14 cellular contexts compared by ENCODE assay signal in the genomic region with DNA sequence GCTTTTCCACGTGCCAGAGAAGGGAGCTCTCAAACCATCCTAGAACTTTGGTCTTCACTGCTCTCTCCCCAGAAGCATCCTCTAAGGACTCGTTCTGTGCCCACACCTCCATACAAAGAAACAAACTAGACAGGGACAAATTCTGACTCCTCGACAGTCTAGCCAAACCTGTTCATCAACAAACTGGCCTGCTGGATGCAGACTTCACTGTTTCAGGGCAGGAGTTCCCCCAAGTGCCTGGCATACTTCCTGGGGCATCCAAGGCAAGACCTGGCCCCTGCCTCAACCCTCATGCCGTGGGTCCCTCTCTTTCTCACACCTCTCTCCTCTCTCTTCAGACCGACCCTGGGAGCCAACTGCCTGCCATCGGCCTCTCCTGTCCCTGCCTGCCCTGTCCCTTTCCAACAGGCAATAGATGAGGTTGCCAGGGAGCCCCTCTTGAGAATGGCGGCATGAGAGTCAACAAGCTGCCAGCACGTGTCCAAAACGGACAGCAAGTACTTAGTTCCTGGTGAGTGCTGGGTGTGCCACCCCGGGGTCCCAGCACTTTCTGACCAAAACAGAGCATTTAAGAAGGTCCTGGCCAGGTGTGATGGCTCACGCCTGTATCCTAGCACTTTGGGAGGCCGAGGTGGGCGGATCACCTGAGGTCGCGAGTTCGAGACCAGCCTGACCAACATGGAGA.
DNase-seq lines count a peak whose midpoint lies in the region; ATAC-seq and TF ChIP-seq lines count a peak whose summit lies in the region.
"Had no signal": no experiment of that assay in that cellular context is flagged by ENCODE, and none has a peak within 500 bp of the region (broad histone marks: within the 10 kb centered on the region; RNA-seq: fewer than 3 reads in every experiment).

No MANE protein-coding gene starts in this region.

- H3K27ac Mint-ChIP-seq in Caco-2 (ENCODE audit: unreplicated experiment) = peak overlapping the region; percentile 59
- H3K27ac Mint-ChIP-seq in H9 = peak overlapping the region in 1 of 3 experiments; percentile 11; a peak in 1 of 7 replicates
- peak overlapping the region in 3 of 5 experiments; percentile 5 to 59 (median 29) for H3K27ac Mint-ChIP-seq in brain
- peak overlapping the region; percentile 19 for H3K27ac Mint-ChIP-seq in neural progenitor cell
- H3K27ac Mint-ChIP-seq: HFFc6 had no signal

- H3K14ac ChIP-seq in H9 (ENCODE audit: insufficient read depth, low read length) = no peak overlapping the region

- H3K27me3 Mint-ChIP-seq in Caco-2 (ENCODE audit: insufficient read depth, unreplicated experiment) (no peaks in the 10 kb centered on the region), H9 (ENCODE audit: low read depth) (peaks cover 41% of the 10 kb centered on the region), brain (no peaks in the 10 kb centered on the region), neural progenitor cell (ENCODE audit: insufficient read depth, low read depth) (peaks cover 8% of the 10 kb centered on the region)

- no peak overlapping the region for H2BK120ac ChIP-seq in H9 (ENCODE audit: low read depth, low read length, poor library complexity, severe bottlenecking)

- H3K79me1 ChIP-seq in H9 (ENCODE audit: insufficient read depth, low read depth, low read length, poor library complexity, severe bottlenecking) = no peaks in the 10 kb centered on the region

- DNase-seq in Caco-2 = peak in 1 of 2 experiments; percentile 39
- DNase-seq in H9 = peak; percentile 15
- no peak for DNase-seq in neural progenitor cell (ENCODE audit: low spot score)
- no peak for DNase-seq in activated T-cell treated with anti-CD3 and anti-CD28 coated beads, Interleukin-2, amount 50 U/mL, for 1 hour
- no peak for DNase-seq in anterior cingulate cortex (lab: John Stamatoyannopoulos, UW)
- no peak for DNase-seq in NCI-H446 treated with DMSO at 0.1 percent for 48 hours (lab: John Stamatoyannopoulos, UW)
- DNase-seq: activated CD8-positive, alpha-beta memory T cell treated with anti-CD3 and anti-CD28 coated beads for 24 hours; erythroblast; HFFc6; left ventricle myocardium superior; NCI-H524 treated with DMSO at 0.1 percent for 48 hours had no signal

- no peak overlapping the region for H2AK5ac ChIP-seq in H9 (ENCODE audit: insufficient read length, low read length)

- H3F3A ChIP-seq in neural progenitor cell (ENCODE audit: low read depth) = peaks cover 44% of the 10 kb centered on the region

- no peak overlapping the region for H3T11ph ChIP-seq in H9 (ENCODE audit: low read length)

- H3K79me2 ChIP-seq in H9 (ENCODE audit: insufficient read depth, low read length) (no peaks in the 10 kb centered on the region), neural progenitor cell (ENCODE audit: low read depth) (no peaks in the 10 kb centered on the region)

- no peaks in the 10 kb centered on the region for H3K36me3 ChIP-seq in Caco-2 (ENCODE audit: control insufficient read depth, insufficient read depth, low read length)
- no peaks in the 10 kb centered on the region for H3K36me3 ChIP-seq in neural progenitor cell
- H3K36me3 ChIP-seq: cardiac muscle cell had no signal

- CTCF ChIA-PET in Caco-2 (lab: Charles Lee) = no interaction called here

- no peak overlapping the region for H3K9ac ChIP-seq in H9 (ENCODE audit: extremely low read depth, insufficient read length, low read length)
- H3K9ac ChIP-seq in neural progenitor cell = no peak overlapping the region

- no CpG with 5 or more reads among the region's 16 CpGs for WGBS in H9 (ENCODE audit: extremely low coverage, insufficient read length, low lambda C conversion rate)

- H3K4me2 ChIP-seq in H9 (ENCODE audit: insufficient read depth, insufficient read length, low read length) = no peak overlapping the region
- no peak overlapping the region for H3K4me2 ChIP-seq in neural progenitor cell

- H3K4me1 Mint-ChIP-seq in Caco-2 (ENCODE audit: low read depth, unreplicated experiment) = peaks cover 38% of the 10 kb centered on the region
- H3K4me1 Mint-ChIP-seq in H9 = peaks cover 50 to 53% of the 10 kb centered on the region in 2 experiments
- H3K4me1 Mint-ChIP-seq in brain = peaks cover 35% of the 10 kb centered on the region
- H3K4me1 Mint-ChIP-seq in neural progenitor cell = peaks cover 27% of the 10 kb centered on the region

- H3K27ac ChIP-seq in H9 (ENCODE audit: insufficient read length, low read depth, low read length) (no peak overlapping the region), neural progenitor cell (no peak overlapping the region)
- H3K27ac ChIP-seq: cardiac muscle cell had no signal

- H3K4ac ChIP-seq in H9 (ENCODE audit: low read depth, low read length) = no peak overlapping the region

- H4K20me1 ChIP-seq in H9 (ENCODE audit: control insufficient read depth, insufficient read depth, insufficient read length) (no peaks in the 10 kb centered on the region), neural progenitor cell (ENCODE audit: low read depth) (no peaks in the 10 kb centered on the region)

- no peak overlapping the region for H4K5ac ChIP-seq in H9 (ENCODE audit: insufficient read length, low read depth, low read length)

- H3K4me3 ChIP-seq in Caco-2 (ENCODE audit: low read depth, low read length) (no peak overlapping the region), neural progenitor cell (no peak overlapping the region)
- H3K4me3 ChIP-seq: cardiac muscle cell had no signal

- POLR2A ChIA-PET in Caco-2 (lab: Charles Lee) = no interaction called here

- H3K4me1 ChIP-seq in Caco-2 (peaks cover 49% of the 10 kb centered on the region), H9 (ENCODE audit: insufficient read depth, low read length) (peaks cover 7% of the 10 kb centered on the region; the same call in 1 of the 2 replicates), neural progenitor cell (peaks cover 36% of the 10 kb centered on the region)

- H3K23ac ChIP-seq in H9 (ENCODE audit: insufficient read length, low read depth, low read length) = no peak overlapping the region

- H3K9me3 Mint-ChIP-seq in Caco-2 (ENCODE audit: unreplicated experiment) (peaks cover 17% of the 10 kb centered on the region), H9 (peaks cover 7 to 10% of the 10 kb centered on the region in 2 experiments), brain (peaks cover 3 to 14% (median 6%) of the 10 kb centered on the region in 5 experiments), neural progenitor cell (peaks cover 10% of the 10 kb centered on the region)
- H3K9me3 Mint-ChIP-seq: HFFc6 had no signal

- ATAC-seq in HG03432 (IDR thresholded peaks at IDR 0.05; ENCODE audit: unreplicated experiment) = no peak
- ATAC-seq: left ventricle myocardium superior had no signal

- no peak overlapping the region for H2BK5ac ChIP-seq in H9 (ENCODE audit: insufficient read length, low read length)

- H3K9me3 ChIP-seq in Caco-2 (peaks cover 3% of the 10 kb centered on the region), H9 (ENCODE audit: control insufficient read depth, low read depth, low read length) (no peaks in the 10 kb centered on the region), neural progenitor cell (ENCODE audit: low read depth) (no peaks in the 10 kb centered on the region)

- H2BK12ac ChIP-seq in H9 (ENCODE audit: insufficient read length, low read depth, low read length) = no peak overlapping the region

- no peak overlapping the region for H2AFZ ChIP-seq in H9 (ENCODE audit: low read length)
- H2AFZ ChIP-seq in neural progenitor cell (replicated peaks) = no peak overlapping the region

- intact Hi-C loops in Caco-2 (cut with micrococcal nuclease; ENCODE audit: unreplicated experiment) = no loop called here

- no peak overlapping the region for H4K8ac ChIP-seq in H9 (replicated peaks; ENCODE audit: insufficient read length, low read depth, low read length)

- H3K23me2 ChIP-seq in H9 (ENCODE audit: insufficient read length, low read depth, low read length, poor library complexity, severe bottlenecking) = no peaks in the 10 kb centered on the region

- BruUV-seq in Caco-2 (replicated peaks; lab: Mats Ljungman, UMichigan) = no TSS peak

- H2BK20ac ChIP-seq in H9 (ENCODE audit: low read depth, low read length, poor library complexity, severe bottlenecking) = no peak overlapping the region

- no peak overlapping the region for H3K18ac ChIP-seq in H9 (ENCODE audit: insufficient read length, low read depth, low read length)

- H4K91ac ChIP-seq in H9 (ENCODE audit: insufficient read length, low read depth, low read length) = no peak overlapping the region

- H3K4me3 Mint-ChIP-seq in Caco-2 (ENCODE audit: unreplicated experiment) (peak overlapping the region; percentile 75), H9 (no peak overlapping the region; a peak in 2 of 5 replicates), brain (peak overlapping the region in 1 of 5 experiments; percentile 69), neural progenitor cell (peak overlapping the region; percentile 12)

- no peaks in the 10 kb centered on the region for H3K27me3 ChIP-seq in Caco-2 (replicated peaks; ENCODE audit: control insufficient read depth, insufficient read depth, low read length)
- H3K27me3 ChIP-seq in H9 (ENCODE audit: insufficient read depth, low read length) = peaks cover 2% of the 10 kb centered on the region
- no peaks in the 10 kb centered on the region for H3K27me3 ChIP-seq in neural progenitor cell
- H3K27me3 ChIP-seq: cardiac muscle cell had no signal

- H2BK15ac ChIP-seq in H9 (ENCODE audit: low read depth, low read length) = no peak overlapping the region

- H3K36me3 Mint-ChIP-seq in Caco-2 (ENCODE audit: insufficient read depth, unreplicated experiment) = peaks cover 6% of the 10 kb centered on the region
- H3K36me3 Mint-ChIP-seq in H9 (ENCODE audit: insufficient read depth in 1 of 3, low read depth in 3 of 3) = peaks cover 0 to 6% (median 5%) of the 10 kb centered on the region in 3 experiments; a peak in 5 of 7 replicates
- peaks cover 2% of the 10 kb centered on the region for H3K36me3 Mint-ChIP-seq in brain
- peaks cover 1% of the 10 kb centered on the region for H3K36me3 Mint-ChIP-seq in neural progenitor cell

- TF ChIP-seq CTCF in Caco-2 (IDR thresholded peaks at IDR 0.05; ENCODE audit: insufficient read depth in 1 of 2, low read depth in 1 of 2, low read length in 1 of 2, severe bottlenecking in 1 of 2, unreplicated experiment in 1 of 2) (no peak), H9 (conservative IDR thresholded peaks at IDR 0.05) (no peak), brain (conservative IDR thresholded peaks at IDR 0.05) (no peak), neural progenitor cell (IDR thresholded peaks at IDR 0.05) (no peak)

- H3K56ac ChIP-seq in H9 (ENCODE audit: insufficient read length, low read depth, low read length) = no peak overlapping the region

Comparison
In these comparisons a context has a peak if more than half of its experiments do, and no peak if none do; other contexts are left out.
1. H3K4me3 Mint-ChIP-seq: peak in Caco-2 (single experiment) and neural progenitor cell (single experiment); none in H9 (0 of 2).